ENCODE assay signal across 10 cellular contexts in the genomic region with DNA sequence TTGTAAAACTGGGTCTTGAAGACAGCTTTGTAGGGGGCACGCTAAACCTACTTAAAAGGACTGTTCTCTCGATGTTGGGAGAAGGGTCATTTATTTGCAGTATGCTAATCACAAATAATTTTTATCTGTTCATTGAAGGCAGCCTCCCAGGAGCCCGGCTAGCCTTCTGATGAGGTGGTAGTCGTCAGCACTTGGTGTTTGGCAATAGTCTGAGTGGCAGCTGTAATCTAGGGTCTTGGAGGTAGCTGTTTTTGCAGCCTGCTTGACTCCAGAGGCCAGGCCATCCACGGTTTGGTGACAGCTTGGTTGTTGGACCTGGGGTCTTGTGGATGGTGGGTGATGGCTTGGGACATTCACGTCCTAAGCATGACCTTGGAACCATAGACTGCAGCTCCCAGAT. TPM values are rescaled to one million over a fixed set of nuclear protein-coding genes. Genes with fewer than 3 reads are reported as not detected.
DNase-seq lines count a peak whose midpoint lies in the region; ATAC-seq and TF ChIP-seq lines count a peak whose summit lies in the region.
"Had no signal": no experiment of that assay in that cellular context is flagged by ENCODE, and none has a peak within 500 bp of the region (broad histone marks: within the 10 kb centered on the region; RNA-seq: fewer than 3 reads in every experiment).

No MANE protein-coding gene starts in this region.

- no peaks in the 10 kb centered on the region for H3K9me3 ChIP-seq in esophagus muscularis mucosa

- 79% methylated on average over 5 of the region's 6 CpGs for WGBS in esophagus muscularis mucosa

- TF ChIP-seq CTCF in natural killer cell (IDR thresholded peaks at IDR 0.05) = no peak
- TF ChIP-seq CTCF in esophagus muscularis mucosa (IDR thresholded peaks at IDR 0.05) = no peak
- TF ChIP-seq CTCF in osteocyte (IDR thresholded peaks at IDR 0.05) = no peak
- no peak for TF ChIP-seq CTCF in brain microvascular endothelial cell (IDR thresholded peaks at IDR 0.05; ENCODE audit: low read depth, low read length, missing control alignments)

- peak overlapping the region; percentile 93 to 97 (median 94) for H3K27ac ChIP-seq in esophagus muscularis mucosa (replicated peaks in 1 of 4)
- H3K27ac ChIP-seq in brain microvascular endothelial cell = no peak overlapping the region

- peaks cover 0 to 9% of the 10 kb centered on the region in 2 donors for H3K4me1 Mint-ChIP-seq in natural killer cell treated with Interleukin-12 subunit alpha and Interleukin-12 subunit beta and Interleukin-15 and Interleukin-18, amount 100 ng/mL, for 72 hours (ENCODE audit: low read depth in 2 of 2)
- H3K4me1 Mint-ChIP-seq in natural killer cell (peaks cover 7 to 8% of the 10 kb centered on the region in 2 donors), osteocyte (ENCODE audit: unreplicated experiment) (peaks cover 22% of the 10 kb centered on the region)

- DNase-seq in natural killer cell treated with Interleukin-12 subunit alpha and Interleukin-12 subunit beta and Interleukin-15 and Interleukin-18, amount 100 ng/mL, for 72 hours (ENCODE audit: low spot score) = peak; percentile 20
- no peak for DNase-seq in natural killer cell
- no peak for DNase-seq in esophagus muscularis mucosa (ENCODE audit: extremely low spot score)
- no peak for DNase-seq in osteocyte (ENCODE audit: extremely low spot score, unreplicated experiment)
- no peak for DNase-seq in brain microvascular endothelial cell
- DNase-seq in DMS53 treated with DMSO at 0.1 percent for 48 hours (lab: John Stamatoyannopoulos, UW; ENCODE audit: unreplicated experiment) = no peak
- no peak for DNase-seq in medulla oblongata (ENCODE audit: extremely low spot score)

- no peak for ATAC-seq in natural killer cell treated with Interleukin-12 subunit alpha and Interleukin-12 subunit beta and Interleukin-15 and Interleukin-18, amount 100 ng/mL, for 72 hours
- ATAC-seq in natural killer cell = no peak
- no peak for ATAC-seq in GM18873 (IDR thresholded peaks at IDR 0.05; ENCODE audit: low FRiP score, unreplicated experiment)

- peaks cover 15 to 20% of the 10 kb centered on the region in 2 donors for H3K27me3 Mint-ChIP-seq in natural killer cell treated with Interleukin-12 subunit alpha and Interleukin-12 subunit beta and Interleukin-15 and Interleukin-18, amount 100 ng/mL, for 72 hours
- H3K27me3 Mint-ChIP-seq in natural killer cell (ENCODE audit: low read depth in 2 of 2) (peaks cover 8 to 27% of the 10 kb centered on the region in 2 donors), osteocyte (ENCODE audit: unreplicated experiment) (no peaks in the 10 kb centered on the region)

- no peaks in the 10 kb centered on the region for H3K27me3 ChIP-seq in esophagus muscularis mucosa
- no peaks in the 10 kb centered on the region for H3K27me3 ChIP-seq in brain microvascular endothelial cell (replicated peaks)

- H3K4me1 ChIP-seq in esophagus muscularis mucosa = peaks cover 9 to 57% (median 45%) of the 10 kb centered on the region in 4 donors

- TF ChIP-seq POLR2A in esophagus muscularis mucosa (IDR thresholded peaks at IDR 0.05; ENCODE audit: low read depth) = no peak

- H3K4me3 Mint-ChIP-seq in natural killer cell treated with Interleukin-12 subunit alpha and Interleukin-12 subunit beta and Interleukin-15 and Interleukin-18, amount 100 ng/mL, for 72 hours = no peak overlapping the region
- H3K4me3 Mint-ChIP-seq in natural killer cell (no peak overlapping the region), osteocyte (ENCODE audit: unreplicated experiment) (peak overlapping the region; percentile 69)
- H3K4me3 Mint-ChIP-seq: T-helper 2 cell treated with Interferon-gamma antibody and Interleukin-4, amounts not matched to agents 5 μg/mL and 100 μg/mL, for 36 hours had no signal

- H3K36me3 Mint-ChIP-seq in natural killer cell treated with Interleukin-12 subunit alpha and Interleukin-12 subunit beta and Interleukin-15 and Interleukin-18, amount 100 ng/mL, for 72 hours = no peaks in the 10 kb centered on the region
- H3K36me3 Mint-ChIP-seq in natural killer cell = no peaks in the 10 kb centered on the region
- no peaks in the 10 kb centered on the region for H3K36me3 Mint-ChIP-seq in osteocyte (ENCODE audit: unreplicated experiment)

- no peaks in the 10 kb centered on the region for H3K36me3 ChIP-seq in esophagus muscularis mucosa
- H3K36me3 ChIP-seq in brain microvascular endothelial cell (replicated peaks) = no peaks in the 10 kb centered on the region

- H3K4me3 ChIP-seq in esophagus muscularis mucosa = no peak overlapping the region
- no peak overlapping the region for H3K4me3 ChIP-seq in brain microvascular endothelial cell (ENCODE audit: low read depth, low read length)

- no peak for TF ChIP-seq EP300 in esophagus muscularis mucosa (IDR thresholded peaks at IDR 0.05)

- no peak overlapping the region for H3K27ac Mint-ChIP-seq in natural killer cell treated with Interleukin-12 subunit alpha and Interleukin-12 subunit beta and Interleukin-15 and Interleukin-18, amount 100 ng/mL, for 72 hours
- H3K27ac Mint-ChIP-seq in natural killer cell = no peak overlapping the region
- peak overlapping the region; percentile 78 for H3K27ac Mint-ChIP-seq in osteocyte (ENCODE audit: unreplicated experiment)

- no peaks in the 10 kb centered on the region for H3K9me3 Mint-ChIP-seq in natural killer cell treated with Interleukin-12 subunit alpha and Interleukin-12 subunit beta and Interleukin-15 and Interleukin-18, amount 100 ng/mL, for 72 hours
- H3K9me3 Mint-ChIP-seq in natural killer cell (no peaks in the 10 kb centered on the region), osteocyte (ENCODE audit: unreplicated experiment) (no peaks in the 10 kb centered on the region)
- H3K9me3 Mint-ChIP-seq: central memory CD8-positive, alpha-beta T cell; T-helper 2 cell treated with Interferon-gamma antibody and Interleukin-4, amounts not matched to agents 5 μg/mL and 100 μg/mL, for 36 hours had no signal

- intact Hi-C loops in natural killer cell (cut with micrococcal nuclease) = no loop called here
- intact Hi-C loops in esophagus muscularis mucosa (cut with DNase I) = loop anchor here (2.0 kb wide), 1 partner anchor 25 kb away; no protein-coding TSS in a partner anchor

- in situ Hi-C loops in brain microvascular endothelial cell (cut with HindIII; ENCODE audit: low pct_ligation_motif_present, low sequenced_read_pairs) = no loop called here

RNA-seq across cellular contexts. Expression of gene GTF2IRD1, which starts 2.2 kb away (rescaled TPM):
- not detected for total RNA-seq in natural killer cell treated with Interleukin-12 subunit alpha and Interleukin-12 subunit beta and Interleukin-15 and Interleukin-18, amount 100 ng/mL, for 72 hours
- not detected for total RNA-seq in natural killer cell
- total RNA-seq in esophagus muscularis mucosa = 10 to 100 TPM; 20.8 to 24.0 (median 22.0) TPM
- total RNA-seq in osteocyte = 44.7 and 48.7 TPM in 2 replicates

Comparison
In these comparisons a context has a peak if more than half of its experiments do, and no peak if none do; other contexts are left out.
1. RNA of gene GTF2IRD1, which starts 2.2 kb away (total RNA-seq): 44.7 to 48.7 TPM in osteocyte and 20.8 to 24.0 TPM in esophagus muscularis mucosa; not detected in natural killer cell treated with Interleukin-12 subunit alpha and Interleukin-12 subunit beta and Interleukin-15 and Interleukin-18, amount 100 ng/mL, for 72 hours and not detected in natural killer cell; every median in the first group is over 10 times any median in the second.